In the genomic region with DNA sequence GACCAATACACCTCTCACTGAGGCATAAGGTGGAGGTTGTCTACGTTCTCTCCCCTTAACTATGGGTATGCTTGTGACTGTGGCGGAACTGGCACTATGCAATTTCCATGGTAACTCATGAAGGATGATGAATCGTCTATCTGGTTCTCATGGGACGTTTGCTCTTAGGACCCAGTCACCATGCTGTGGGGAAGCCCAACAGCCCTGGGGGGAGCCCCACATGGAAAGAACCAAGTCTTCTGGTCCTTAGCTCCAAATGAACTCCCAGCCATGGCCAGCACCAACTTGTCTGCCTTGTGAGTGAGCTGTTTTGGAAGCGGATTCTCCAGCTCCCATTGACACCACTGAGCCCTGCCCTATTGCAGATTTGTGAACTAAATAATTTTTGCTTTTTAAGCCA, we compare ENCODE assay signal across 15 cellular contexts.
DNase-seq lines count a peak whose midpoint lies in the region; ATAC-seq and TF ChIP-seq lines count a peak whose summit lies in the region.
"Had no signal": no experiment of that assay in that cellular context is flagged by ENCODE, and none has a peak within 500 bp of the region (broad histone marks: within the 10 kb centered on the region; RNA-seq: fewer than 3 reads in every experiment).

No MANE protein-coding gene starts in this region.

- no peak overlapping the region for H3K9ac ChIP-seq in mesenchymal stem cell (ENCODE audit: low read length)
- H3K9ac ChIP-seq: BLaER1 treated with 17β-estradiol and CSF1 and Interleukin-3, amounts not matched to agents 10 nM and 100 nM had no signal

- H3K4me1 ChIP-seq in mesenchymal stem cell (ENCODE audit: control insufficient read depth, insufficient read depth, low read depth, low read length) (peaks cover 2% of the 10 kb centered on the region), aorta (ENCODE audit: control insufficient read depth in 1 of 2, insufficient read depth in 2 of 2, low read length in 2 of 2) (no peaks in the 10 kb centered on the region)
- H3K4me1 ChIP-seq: HAP-1 had no signal

- H3K23ac ChIP-seq in mesenchymal stem cell (ENCODE audit: low read length in 2 of 2): no peak overlapping the region

- H3K4me3 ChIP-seq in coronary artery (no peak overlapping the region), mesenchymal stem cell (ENCODE audit: insufficient read depth in 1 of 2, low read depth in 1 of 2, low read length in 2 of 2) (no peak overlapping the region), aorta (ENCODE audit: low read length in 2 of 2) (no peak overlapping the region)
- H3K4me3 ChIP-seq: BLaER1 treated with 17β-estradiol and CSF1 and Interleukin-3, amounts not matched to agents 10 nM and 100 nM; GM12878; HAP-1 had no signal

- H3K36me3 ChIP-seq in mesenchymal stem cell (ENCODE audit: control insufficient read depth in 1 of 2, insufficient read depth in 2 of 2, low read depth in 1 of 2, low read length in 2 of 2) (no peaks in the 10 kb centered on the region), aorta (ENCODE audit: control insufficient read depth in 1 of 2, insufficient read depth in 2 of 2, low read length in 1 of 2) (no peaks in the 10 kb centered on the region)
- H3K36me3 ChIP-seq: BLaER1 treated with 17β-estradiol and CSF1 and Interleukin-3, amounts not matched to agents 10 nM and 100 nM; HAP-1 had no signal

- no peak overlapping the region for H2AK5ac ChIP-seq in mesenchymal stem cell (ENCODE audit: low read length, severe bottlenecking)

- no peaks in the 10 kb centered on the region for H3K27me3 ChIP-seq in mesenchymal stem cell (ENCODE audit: control insufficient read depth in 1 of 2, insufficient read depth in 1 of 2, low read length in 2 of 2)
- no peaks in the 10 kb centered on the region for H3K27me3 ChIP-seq in aorta (ENCODE audit: control insufficient read depth in 1 of 2, insufficient read depth in 2 of 2, low read length in 1 of 2)

- peak overlapping the region in 1 of 2 experiments; percentile 37 for H3K18ac ChIP-seq in mesenchymal stem cell (ENCODE audit: low read depth in 1 of 2, low read length in 2 of 2)

- H3K4me2 ChIP-seq in mesenchymal stem cell (ENCODE audit: low read length, poor library complexity, severe bottlenecking): no peak overlapping the region
- H3K4me2 ChIP-seq: BLaER1 treated with 17β-estradiol and CSF1 and Interleukin-3, amounts not matched to agents 10 nM and 100 nM had no signal

- no peak overlapping the region for H4K91ac ChIP-seq in mesenchymal stem cell (ENCODE audit: low read length)

- H3K27me3 Mint-ChIP-seq in activated naive CD8-positive, alpha-beta T cell treated with anti-CD3 and anti-CD28 coated beads, Interleukin-2, amount 50 U/mL, for 24 hours: peaks cover 41% of the 10 kb centered on the region
- peaks cover 46% of the 10 kb centered on the region for H3K27me3 Mint-ChIP-seq in activated naive CD8-positive, alpha-beta T cell treated with anti-CD3 and anti-CD28 coated beads for 36 hours

- no peak overlapping the region for H2AFZ ChIP-seq in mesenchymal stem cell (ENCODE audit: low read depth, low read length)

- no peak overlapping the region for H2BK120ac ChIP-seq in mesenchymal stem cell (ENCODE audit: low read depth, low read length)

- H3K27ac Mint-ChIP-seq in activated naive CD8-positive, alpha-beta T cell treated with anti-CD3 and anti-CD28 coated beads, Interleukin-2, amount 50 U/mL, for 24 hours: no peak overlapping the region
- H3K27ac Mint-ChIP-seq in activated naive CD8-positive, alpha-beta T cell treated with anti-CD3 and anti-CD28 coated beads for 36 hours: no peak overlapping the region
- H3K27ac Mint-ChIP-seq: B cell; CD8-positive, alpha-beta T cell had no signal

- H3K9me3 ChIP-seq in mesenchymal stem cell (ENCODE audit: control insufficient read depth, low read length) (no peaks in the 10 kb centered on the region), aorta (ENCODE audit: control insufficient read depth, low read length) (no peaks in the 10 kb centered on the region)
- H3K9me3 ChIP-seq: HAP-1 had no signal

- peak; percentile 49 for ATAC-seq in activated naive CD8-positive, alpha-beta T cell treated with anti-CD3 and anti-CD28 coated beads, Interleukin-2, amount 50 U/mL, for 24 hours
- ATAC-seq in aorta (ENCODE audit: low FRiP score): no peak
- ATAC-seq: CD8-positive, alpha-beta T cell; GM12878; HepG2 had no signal

- H3K14ac ChIP-seq in mesenchymal stem cell (ENCODE audit: low read length in 2 of 2): no peak overlapping the region

- no peak overlapping the region for H4K8ac ChIP-seq in mesenchymal stem cell (ENCODE audit: low read length)

- DNase-seq in activated naive CD8-positive, alpha-beta T cell treated with anti-CD3 and anti-CD28 coated beads, Interleukin-2, amount 50 U/mL, for 24 hours: no peak
- no peak for DNase-seq in activated naive CD8-positive, alpha-beta T cell treated with anti-CD3 and anti-CD28 coated beads for 36 hours
- DNase-seq in coronary artery (ENCODE audit: low spot score) (peak; percentile 36), mesenchymal stem cell (no peak), DMS79 treated with DMSO at 0.1 percent for 48 hours (lab: John Stamatoyannopoulos, UW) (no peak), aorta (no peak)
- DNase-seq: Calu3; CD8-positive, alpha-beta T cell; DND-41; EL had no signal

- H2BK5ac ChIP-seq in mesenchymal stem cell (ENCODE audit: low read depth, low read length, poor library complexity, severe bottlenecking): no peak overlapping the region

- 89% methylated on average over 5 of the region's 5 CpGs for WGBS in mesenchymal stem cell
- WGBS in aorta, 2 donors: 91 to 94% methylated on average over 5 of the region's 5 CpGs

- intact Hi-C loops in aorta (cut with DNase I): no loop called here

- no peaks in the 10 kb centered on the region for H3K79me1 ChIP-seq in mesenchymal stem cell (replicated peaks; ENCODE audit: low read length, poor library complexity, severe bottlenecking)

- no peak overlapping the region for H3K4ac ChIP-seq in mesenchymal stem cell (ENCODE audit: low read depth in 1 of 2, low read length in 2 of 2)

- H2BK12ac ChIP-seq in mesenchymal stem cell (ENCODE audit: low read length in 2 of 2): peak overlapping the region in 1 of 2 experiments; percentile 71

- no peak overlapping the region for H3K4me3 Mint-ChIP-seq in activated naive CD8-positive, alpha-beta T cell treated with anti-CD3 and anti-CD28 coated beads, Interleukin-2, amount 50 U/mL, for 24 hours
- H3K4me3 Mint-ChIP-seq in activated naive CD8-positive, alpha-beta T cell treated with anti-CD3 and anti-CD28 coated beads for 36 hours: no peak overlapping the region
- H3K4me3 Mint-ChIP-seq: B cell; CD8-positive, alpha-beta T cell had no signal

- no peaks in the 10 kb centered on the region for H3K9me3 Mint-ChIP-seq in activated naive CD8-positive, alpha-beta T cell treated with anti-CD3 and anti-CD28 coated beads, Interleukin-2, amount 50 U/mL, for 24 hours
- H3K9me3 Mint-ChIP-seq in activated naive CD8-positive, alpha-beta T cell treated with anti-CD3 and anti-CD28 coated beads for 36 hours: peaks cover 2% of the 10 kb centered on the region

- peak overlapping the region; percentile 36 for H2BK15ac ChIP-seq in mesenchymal stem cell (ENCODE audit: low read depth, poor library complexity, severe bottlenecking)

- no peaks in the 10 kb centered on the region for H3K36me3 Mint-ChIP-seq in activated naive CD8-positive, alpha-beta T cell treated with anti-CD3 and anti-CD28 coated beads, Interleukin-2, amount 50 U/mL, for 24 hours (ENCODE audit: low read depth)
- H3K36me3 Mint-ChIP-seq in activated naive CD8-positive, alpha-beta T cell treated with anti-CD3 and anti-CD28 coated beads for 36 hours: no peaks in the 10 kb centered on the region
- H3K36me3 Mint-ChIP-seq: CD8-positive, alpha-beta T cell had no signal

- H3K27ac ChIP-seq in coronary artery (no peak overlapping the region), mesenchymal stem cell (ENCODE audit: low read length, poor library complexity, severe bottlenecking) (no peak overlapping the region), aorta (ENCODE audit: low read depth in 1 of 2, low read length in 2 of 2) (no peak overlapping the region)
- H3K27ac ChIP-seq: BLaER1 treated with 17β-estradiol and CSF1 and Interleukin-3, amounts not matched to agents 10 nM and 100 nM had no signal

- peaks cover 5% of the 10 kb centered on the region for H3K4me1 Mint-ChIP-seq in activated naive CD8-positive, alpha-beta T cell treated with anti-CD3 and anti-CD28 coated beads, Interleukin-2, amount 50 U/mL, for 24 hours
- peaks cover 2% of the 10 kb centered on the region for H3K4me1 Mint-ChIP-seq in activated naive CD8-positive, alpha-beta T cell treated with anti-CD3 and anti-CD28 coated beads for 36 hours

- no peak for TF ChIP-seq CTCF in coronary artery (IDR thresholded peaks at IDR 0.05)
